In the genomic region with DNA sequence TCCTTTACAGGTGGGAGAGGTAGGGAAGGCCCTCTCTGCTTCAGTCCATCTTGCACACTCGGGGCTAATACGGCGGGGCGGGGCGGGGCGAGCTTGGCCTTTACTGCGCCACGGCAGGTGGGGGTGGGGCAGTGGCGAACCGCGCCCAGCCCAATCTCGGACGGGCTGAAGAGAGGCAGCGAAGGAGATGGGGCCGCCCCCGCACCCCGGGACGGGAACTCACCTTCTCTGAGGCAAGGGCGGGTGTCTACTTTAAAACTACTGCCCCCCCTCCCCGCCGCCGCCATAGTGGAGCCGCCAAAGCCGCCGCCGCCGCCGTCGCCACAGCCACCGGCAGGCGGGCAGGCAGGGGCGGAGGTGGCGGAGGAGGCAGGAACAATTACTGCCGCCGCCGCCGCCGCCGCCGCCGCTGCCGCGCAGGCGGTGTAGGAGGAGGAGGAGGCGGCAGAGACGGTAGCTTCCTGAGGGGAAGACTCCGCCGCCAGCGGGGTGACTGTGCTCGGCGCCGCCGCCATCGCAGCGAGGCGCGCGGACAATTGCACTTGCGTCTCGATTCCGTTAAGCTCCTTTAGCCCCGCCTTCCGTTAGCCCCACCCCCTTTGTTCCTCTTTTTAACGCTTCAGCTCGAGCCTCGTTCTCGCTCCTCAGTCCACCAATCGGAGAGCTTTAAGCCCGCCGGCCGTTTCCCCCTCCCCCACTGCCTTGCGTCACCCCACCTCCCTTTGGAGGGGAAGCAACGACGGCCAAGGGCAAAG, we compare ENCODE assay signal across 8 cellular contexts. TPM values are rescaled to one million over a fixed set of nuclear protein-coding genes. Genes with fewer than 3 reads are reported as not detected.
DNase-seq lines count a peak whose midpoint lies in the region; ATAC-seq and TF ChIP-seq lines count a peak whose summit lies in the region.

A gene (minus strand): TSS at position 534 of the 755 bp plus-strand sequence. CDS start 19 bp downstream, at position 515.

- CTCF ChIA-PET in RWPE1 (lab: Yijun Ruan, JAX), result no interaction called here

- peaks cover 16% of the 10 kb centered on the region for H3K9me3 Mint-ChIP-seq in neural progenitor cell

- peak within 1 kb of the TSS; percentile 79 for H3K4me3 ChIP-seq in DOHH2 (ENCODE audit: low read length)
- peak within 1 kb of the TSS; percentile 59 for H3K4me3 ChIP-seq in neural progenitor cell
- peak within 1 kb of the TSS; percentile 59 to 70 for H3K4me3 ChIP-seq in stomach smooth muscle (ENCODE audit: low read length in 2 of 2)

- POLR2A ChIA-PET in RWPE1 (lab: Yijun Ruan, JAX; ENCODE audit: low non-redundant PET), result no interaction called here

- H3K27me3 ChIP-seq in DOHH2 (ENCODE audit: control insufficient read depth, low read length), result no peaks in the 10 kb centered on the region
- no peaks in the 10 kb centered on the region for H3K27me3 ChIP-seq in foreskin keratinocyte
- H3K27me3 ChIP-seq in neural progenitor cell, result no peaks in the 10 kb centered on the region
- no peaks in the 10 kb centered on the region for H3K27me3 ChIP-seq in stomach smooth muscle (ENCODE audit: control insufficient read depth in 1 of 2, insufficient read depth in 2 of 2, low read length in 2 of 2)

- no peaks in the 10 kb centered on the region for H3K36me3 Mint-ChIP-seq in neural progenitor cell

- H4K20me1 ChIP-seq in DOHH2 (ENCODE audit: control insufficient read depth, insufficient read depth, low read depth, low read length), result no peaks in the 10 kb centered on the region
- no peaks in the 10 kb centered on the region for H4K20me1 ChIP-seq in neural progenitor cell (ENCODE audit: low read depth)

- H3K27ac Mint-ChIP-seq in neural progenitor cell, result peak within 1 kb of the TSS; percentile 83

- H3K4me1 Mint-ChIP-seq in neural progenitor cell, result peaks cover 6% of the 10 kb centered on the region

- ATAC-seq in GM21786 (IDR thresholded peaks at IDR 0.05; ENCODE audit: unreplicated experiment) (peak; percentile 89), foreskin keratinocyte (peak; percentile 90)

- no peak for TF ChIP-seq CTCF in DOHH2 (IDR thresholded peaks at IDR 0.05; ENCODE audit: low read depth, low read length, poor library complexity, severe bottlenecking)
- TF ChIP-seq CTCF in RWPE1 (conservative IDR thresholded peaks at IDR 0.05; ENCODE audit: low read depth), result no peak
- TF ChIP-seq CTCF in foreskin keratinocyte (conservative IDR thresholded peaks at IDR 0.05), result no peak
- no peak for TF ChIP-seq CTCF in neural progenitor cell (IDR thresholded peaks at IDR 0.05)

- H3K4me3 Mint-ChIP-seq in neural progenitor cell, result peak within 1 kb of the TSS; percentile 84

- H3K79me2 ChIP-seq in DOHH2 (ENCODE audit: control insufficient read depth, low read length) (peaks cover 7% of the 10 kb centered on the region; the same call in 1 of the 2 replicates), neural progenitor cell (ENCODE audit: low read depth) (no peaks in the 10 kb centered on the region)

- H3K4me1 ChIP-seq in DOHH2 (ENCODE audit: control insufficient read depth, low read length) (peaks cover 7% of the 10 kb centered on the region; the same call in 1 of the 2 replicates), foreskin keratinocyte (no peaks in the 10 kb centered on the region), neural progenitor cell (no peaks in the 10 kb centered on the region), stomach smooth muscle (ENCODE audit: control insufficient read depth, insufficient read depth, low read length) (no peaks in the 10 kb centered on the region)

- DNase-seq in RWPE1 (ENCODE audit: low spot score), result peak; percentile 13
- peak; percentile 85 for DNase-seq in activated effector memory CD4-positive, alpha-beta T cell treated with Interleukin-2 at 50 U/mL for 16 hours
- peak; percentile 10 to 36 for DNase-seq in foreskin keratinocyte
- DNase-seq in neural progenitor cell (ENCODE audit: low spot score), result peak; percentile 91

- no peaks in the 10 kb centered on the region for H3K36me3 ChIP-seq in DOHH2 (ENCODE audit: control insufficient read depth, low read length)
- no peaks in the 10 kb centered on the region for H3K36me3 ChIP-seq in KOPT-K1 (ENCODE audit: insufficient read depth, low read length)
- no peaks in the 10 kb centered on the region for H3K36me3 ChIP-seq in neural progenitor cell
- H3K36me3 ChIP-seq in stomach smooth muscle (ENCODE audit: control insufficient read depth in 2 of 2, insufficient read depth in 2 of 2, low read length in 2 of 2), result no peaks in the 10 kb centered on the region

- H3K9me3 ChIP-seq in DOHH2 (ENCODE audit: control insufficient read depth, insufficient read depth, low read length), result 0 out of 2 replicates have a peak, but pooled peaks cover 3% of the 10 kb centered on the region
- no peaks in the 10 kb centered on the region for H3K9me3 ChIP-seq in KOPT-K1 (ENCODE audit: insufficient read depth, low read length, poor library complexity, severe bottlenecking)
- no peaks in the 10 kb centered on the region for H3K9me3 ChIP-seq in neural progenitor cell (ENCODE audit: low read depth)
- no peaks in the 10 kb centered on the region for H3K9me3 ChIP-seq in stomach smooth muscle (ENCODE audit: control insufficient read depth in 2 of 2, low read length in 2 of 2)

- no peaks in the 10 kb centered on the region for H3K9me2 ChIP-seq in DOHH2 (replicated peaks; ENCODE audit: control insufficient read depth, low read length)

- H3K27me3 Mint-ChIP-seq in neural progenitor cell (ENCODE audit: insufficient read depth, low read depth), result peaks cover 2% of the 10 kb centered on the region

- peak within 1 kb of the TSS; percentile 86 for H2AFZ ChIP-seq in neural progenitor cell (replicated peaks)

- H3K27ac ChIP-seq in DOHH2 (ENCODE audit: low read depth, low read length) (peak within 1 kb of the TSS; percentile 79), KOPT-K1 (ENCODE audit: low read depth, low read length, poor library complexity, severe bottlenecking) (peak within 1 kb of the TSS; percentile 73), RWPE1 (peak within 1 kb of the TSS; percentile 50), foreskin keratinocyte (no peak within 1 kb of the TSS), neural progenitor cell (peak within 1 kb of the TSS; percentile 85), stomach smooth muscle (ENCODE audit: low read length) (peak within 1 kb of the TSS; percentile 84)

- H3K4me2 ChIP-seq in DOHH2 (ENCODE audit: low read length) (peak within 1 kb of the TSS; percentile 70), neural progenitor cell (peak within 1 kb of the TSS; percentile 67)

- H3K9ac ChIP-seq in neural progenitor cell, result no peak within 1 kb of the TSS
- peak within 1 kb of the TSS; percentile 68 to 79 for H3K9ac ChIP-seq in stomach smooth muscle (ENCODE audit: low read length in 2 of 2)

- H3F3A ChIP-seq in DOHH2 (ENCODE audit: control insufficient read depth, insufficient read depth) (no peaks in the 10 kb centered on the region), neural progenitor cell (ENCODE audit: low read depth) (no peaks in the 10 kb centered on the region)

RNA-seq across cellular contexts. Expression of the gene that starts here (rescaled TPM):
- total RNA-seq in foreskin keratinocyte, result not detected in 2 replicates
- polyA plus RNA-seq in foreskin keratinocyte, result not detected in 2 replicates
- 3.1 and 5.7 TPM in 2 replicates for total RNA-seq in neural progenitor cell (ENCODE audit: low replicate concordance)

Comparison
In these comparisons a context has a peak if more than half of its experiments do, and no peak if none do; other contexts are left out.
1. Peak in DNase-seq and ATAC-seq in foreskin keratinocyte; RNA of the gene not detected or under 1 TPM.
2. DNase-seq: peak in every context shown above with its lines; median percentile 91 in neural progenitor cell; 85 in activated effector memory CD4-positive, alpha-beta T cell treated with Interleukin-2 at 50 U/mL for 16 hours; 23 in foreskin keratinocyte; 13 in RWPE1.